In the genomic region with DNA sequence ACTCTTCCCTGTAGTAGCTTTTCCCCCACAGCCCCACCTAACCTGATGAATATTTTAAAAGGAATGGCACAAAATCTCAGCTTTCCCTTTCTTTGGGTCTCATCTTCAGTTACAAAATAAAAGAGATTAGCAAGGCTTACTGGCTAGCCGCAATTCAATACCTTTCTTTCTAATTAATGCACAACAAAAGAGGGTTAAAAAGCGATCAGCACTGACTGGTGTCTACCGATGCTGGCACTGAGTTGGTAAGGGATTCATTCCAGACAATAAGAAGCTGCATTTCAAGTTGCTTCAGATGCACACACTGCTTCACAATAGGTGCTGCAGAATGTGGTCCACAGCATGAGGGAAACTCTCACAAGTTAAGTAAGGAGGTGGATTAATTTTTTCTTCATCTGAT, we compare ENCODE assay signal across 23 cellular contexts.
"Had no signal": no experiment of that assay in that cellular context is flagged by ENCODE, and none has a peak within 500 bp of the region (broad histone marks: within the 10 kb centered on the region; RNA-seq: fewer than 3 reads in every experiment).

No MANE protein-coding gene starts in this region.

- H3K27me3 Mint-ChIP-seq: dendritic cell treated with granulocyte-macrophage colony-stimulating factor and Interleukin-4, amounts not matched to agents 40 ng/mL and 50 ng/mL, for 4 days; memory B cell; natural killer cell treated with Interleukin-12 subunit alpha and Interleukin-12 subunit beta and Interleukin-15 and Interleukin-18, amount 100 ng/mL, for 72 hours had no signal

- H3K4me1 Mint-ChIP-seq: memory B cell; stimulated activated effector memory CD8-positive, alpha-beta T cell treated with anti-CD3 and anti-CD28 coated beads, Interleukin-12 subunit alpha, Interleukin-12 subunit beta, amount 100 ng/mL, for 72 hours had no signal

- H3K27me3 ChIP-seq: esophagus muscularis mucosa, foreskin keratinocyte, sigmoid colon, stomach, thyroid gland, vagina had no signal

- H3K4me3 Mint-ChIP-seq: dendritic cell treated with granulocyte-macrophage colony-stimulating factor and Interleukin-4, amounts not matched to agents 40 ng/mL and 50 ng/mL, for 4 days; memory B cell; natural killer cell treated with Interleukin-12 subunit alpha and Interleukin-12 subunit beta and Interleukin-15 and Interleukin-18, amount 100 ng/mL, for 72 hours; neural crest cell; stimulated activated effector memory CD8-positive, alpha-beta T cell treated with anti-CD3 and anti-CD28 coated beads, Interleukin-12 subunit alpha, Interleukin-12 subunit beta, amount 100 ng/mL, for 72 hours had no signal

- H3K9me3 Mint-ChIP-seq: dendritic cell treated with granulocyte-macrophage colony-stimulating factor and Interleukin-4, amounts not matched to agents 40 ng/mL and 50 ng/mL, for 4 days; memory B cell; natural killer cell treated with Interleukin-12 subunit alpha and Interleukin-12 subunit beta and Interleukin-15 and Interleukin-18, amount 100 ng/mL, for 72 hours; neural crest cell; stimulated activated effector memory CD8-positive, alpha-beta T cell treated with anti-CD3 and anti-CD28 coated beads, Interleukin-12 subunit alpha, Interleukin-12 subunit beta, amount 100 ng/mL, for 72 hours had no signal

- H3K27ac Mint-ChIP-seq: dendritic cell treated with granulocyte-macrophage colony-stimulating factor and Interleukin-4, amounts not matched to agents 40 ng/mL and 50 ng/mL, for 4 days; memory B cell; stimulated activated effector memory CD8-positive, alpha-beta T cell treated with anti-CD3 and anti-CD28 coated beads, Interleukin-12 subunit alpha, Interleukin-12 subunit beta, amount 100 ng/mL, for 72 hours had no signal

- ATAC-seq: foreskin keratinocyte; left lobe of liver; natural killer cell treated with Interleukin-12 subunit alpha and Interleukin-12 subunit beta and Interleukin-15 and Interleukin-18, amount 100 ng/mL, for 72 hours; right cardiac atrium; stimulated activated effector memory CD8-positive, alpha-beta T cell treated with anti-CD3 and anti-CD28 coated beads, Interleukin-12 subunit alpha, Interleukin-12 subunit beta, amount 100 ng/mL, for 72 hours had no signal

- H3K9me3 ChIP-seq: esophagus muscularis mucosa, prostate gland, sigmoid colon, stomach, thyroid gland, vagina had no signal

- H3K27ac ChIP-seq: esophagus muscularis mucosa, foreskin keratinocyte, prostate gland, sigmoid colon, stomach, thyroid gland, vagina had no signal

- H3K4me3 ChIP-seq: esophagus muscularis mucosa, lung, prostate gland, sigmoid colon, stomach, thyroid gland, vagina had no signal

- DNase-seq: effector memory CD4-positive, alpha-beta T cell; foreskin keratinocyte; glutamatergic neuron; hypothalamus; nucleus accumbens; right cardiac atrium; sigmoid colon; stimulated activated CD4-positive, alpha-beta T cell treated with anti-CD3 and anti-CD28 coated beads, Interleukin-2, amount 100 ng/mL, for 24 hours; stimulated activated CD4-positive, alpha-beta T cell treated with anti-CD3 and anti-CD28 coated beads, Interleukin-4, amount 100 ng/mL, for 24 hours; stimulated activated naive CD4-positive, alpha-beta T cell treated with Interleukin-2 at 50 U/mL for 16 hours; stomach; thyroid gland; trophoblast cell had no signal

- H3K4me1 ChIP-seq: esophagus muscularis mucosa, foreskin keratinocyte, prostate gland, sigmoid colon, stomach, vagina had no signal
